ENCODE assay signal across 9 cellular contexts in genomic region chr11:111736191-111736590, GRCh38. TPM values are rescaled to one million over a fixed set of nuclear protein-coding genes. Genes with fewer than 3 reads are reported as not detected.
DNase-seq lines count a peak whose midpoint lies in the region; ATAC-seq and TF ChIP-seq lines count a peak whose summit lies in the region.
"Had no signal": no experiment of that assay in that cellular context is flagged by ENCODE, and none has a peak within 500 bp of the region (broad histone marks: within the 10 kb centered on the region; RNA-seq: fewer than 3 reads in every experiment).

No MANE protein-coding gene starts in this region.

- no peak for TF ChIP-seq CTCF in cardiac fibroblast (IDR thresholded peaks at IDR 0.05; ENCODE audit: low read depth, low read length)
- no peak for TF ChIP-seq CTCF in left lung (IDR thresholded peaks at IDR 0.05)

- H3K27me3 ChIP-seq in left lung: no peaks in the 10 kb centered on the region

- ATAC-seq in left lung (no peak), HG03432 (IDR thresholded peaks at IDR 0.05; ENCODE audit: unreplicated experiment) (no peak)

- H3K4me3 ChIP-seq in cardiac fibroblast (replicated peaks in 1 of 2; ENCODE audit: low read depth in 2 of 2, low read length in 2 of 2): no peak overlapping the region
- no peak overlapping the region for H3K4me3 ChIP-seq in left lung

- peaks cover 0 to 13% of the 10 kb centered on the region in 2 donors for H3K36me3 ChIP-seq in left lung

- intact Hi-C loops in left lung (cut with DNase I): no loop called here

- DNase-seq in HK-2 (ENCODE audit: unreplicated experiment) (peak; percentile 42), cardiac fibroblast (ENCODE audit: low read depth in 2 of 2) (peak; percentile 76), left lung (no peak), substantia nigra (lab: John Stamatoyannopoulos, UW) (peak in 13 of 49 donors; percentile 27 to 69 (median 45)), NCI-H526 treated with DMSO at 0.1 percent for 48 hours (lab: John Stamatoyannopoulos, UW) (no peak), HT-29 (ENCODE audit: low spot score) (no peak), NCI-H2107 treated with DMSO at 0.1 percent for 48 hours (lab: John Stamatoyannopoulos, UW; ENCODE audit: unreplicated experiment) (no peak)
- DNase-seq: naive B cell had no signal

- no peaks in the 10 kb centered on the region for H3K9me3 ChIP-seq in left lung

- peaks cover 40 to 41% of the 10 kb centered on the region in 2 donors for H3K4me1 ChIP-seq in left lung

- H3K27ac ChIP-seq in left lung (peak overlapping the region; percentile 88 to 93), substantia nigra (ENCODE audit: low read depth, low read length, poor library complexity, severe bottlenecking) (peak overlapping the region; percentile 98)

RNA-seq across cellular contexts. Expression of gene PPP2R1B, which starts 30.0 kb away (rescaled TPM):
- 10 to 100 TPM; 28.1 to 28.8 TPM for total RNA-seq in left lung
- total RNA-seq in HT-29 (2014; rRNA removed; shearing (Covaris generic)): 25.9 and 28.7 TPM in 2 replicates

Comparison
In these comparisons a context has a peak if more than half of its experiments do, and no peak if none do; other contexts are left out.
1. DNase-seq: peak in HK-2 (single experiment) and cardiac fibroblast (2 of 2); none in left lung (0 of 2), NCI-H526 treated with DMSO at 0.1 percent for 48 hours (single experiment), HT-29 (single experiment) and NCI-H2107 treated with DMSO at 0.1 percent for 48 hours (single experiment).